13 cellular contexts compared by ENCODE assay signal in the genomic region with DNA sequence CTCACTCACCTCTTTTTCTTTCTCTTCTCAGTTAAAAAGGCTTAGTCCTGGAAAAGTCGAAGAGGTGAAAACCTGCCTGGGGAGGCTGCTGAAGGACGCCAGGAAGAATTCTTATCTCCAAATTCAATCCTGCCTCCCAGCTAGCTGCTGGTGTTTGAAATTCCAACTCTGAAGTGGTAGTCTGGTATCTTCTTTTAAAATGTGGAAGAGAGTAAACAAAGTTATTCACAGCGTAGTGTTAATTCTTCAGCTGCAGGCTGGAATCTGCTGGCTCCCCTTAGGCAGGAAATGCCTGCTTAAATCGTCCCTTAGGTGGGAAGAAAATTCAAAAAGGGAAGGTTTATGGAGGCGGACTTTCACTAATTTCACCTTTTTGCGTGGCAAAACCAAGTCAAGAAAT.
A peak's percentile ranks its signal among the peaks of the same experiment; 100 is the strongest.
DNase-seq lines count a peak whose midpoint lies in the region; ATAC-seq and TF ChIP-seq lines count a peak whose summit lies in the region.
"Had no signal": no experiment of that assay in that cellular context is flagged by ENCODE, and none has a peak within 500 bp of the region (broad histone marks: within the 10 kb centered on the region; RNA-seq: fewer than 3 reads in every experiment).

No MANE protein-coding gene starts in this region.

- TF ChIP-seq EP300 in ovary (IDR thresholded peaks at IDR 0.05) = no peak

- H3K79me2 ChIP-seq in ACC112 (ENCODE audit: control insufficient read depth, insufficient read depth, low read length, unreplicated experiment) (no peaks in the 10 kb centered on the region), OCI-LY1 (ENCODE audit: insufficient read depth, low read length) (no peaks in the 10 kb centered on the region)

- peak overlapping the region; percentile 70 for H2AFZ ChIP-seq in ACC112 (ENCODE audit: low read length, unreplicated experiment)
- H2AFZ ChIP-seq in OCI-LY1 (ENCODE audit: low read length) = peak overlapping the region; percentile 48

- no peaks in the 10 kb centered on the region for H3K9me3 ChIP-seq in OCI-LY1 (ENCODE audit: low read length)
- H3K9me3 ChIP-seq in right cardiac atrium (ENCODE audit: control insufficient read depth, low read length) = no peaks in the 10 kb centered on the region
- H3K9me3 ChIP-seq in ovary = no peaks in the 10 kb centered on the region
- H3K9me3 ChIP-seq: BLaER1 treated with 17β-estradiol and CSF1 and Interleukin-3, amounts not matched to agents 10 nM and 100 nM; HAP-1 had no signal

- peak overlapping the region; percentile 83 for H3K4me2 ChIP-seq in OCI-LY1 (ENCODE audit: low read length)
- H3K4me2 ChIP-seq: BLaER1 treated with 17β-estradiol and CSF1 and Interleukin-3, amounts not matched to agents 10 nM and 100 nM had no signal

- H3K9me2 ChIP-seq in OCI-LY1 (ENCODE audit: low read depth, low read length) = no peaks in the 10 kb centered on the region

- no peak for TF ChIP-seq POLR2A in ovary (IDR thresholded peaks at IDR 0.05)

- H3K27me3 ChIP-seq in ACC112 (ENCODE audit: insufficient read depth, low read length) (peaks cover 39% of the 10 kb centered on the region), OCI-LY1 (ENCODE audit: insufficient read depth, low read length) (no peaks in the 10 kb centered on the region), right cardiac atrium (ENCODE audit: control insufficient read depth, insufficient read depth) (no peaks in the 10 kb centered on the region), ovary (no peaks in the 10 kb centered on the region)
- H3K27me3 ChIP-seq: BLaER1 treated with 17β-estradiol and CSF1 and Interleukin-3, amounts not matched to agents 10 nM and 100 nM had no signal

- no peaks in the 10 kb centered on the region for H4K20me1 ChIP-seq in OCI-LY1 (ENCODE audit: insufficient read depth, low read length)
- H4K20me1 ChIP-seq: BLaER1 treated with 17β-estradiol and CSF1 and Interleukin-3, amounts not matched to agents 10 nM and 100 nM had no signal

- intact Hi-C loops in right cardiac atrium (cut with DNase I) = loop anchor here in 3 of 4 donors (10.0 kb wide), 2 partner anchors 200 to 430 kb away; no protein-coding TSS in a partner anchor
- intact Hi-C loops in ovary (cut with DNase I) = loop anchor here in 1 of 4 donors (2.0 to 10.0 kb wide), 2 partner anchors 16 to 430 kb away; no protein-coding TSS in a partner anchor

- DNase-seq in right cardiac atrium (no peak), ovary (no peak), 8988T (no peak), NCI-H2107 treated with DMSO at 0.1 percent for 48 hours (lab: John Stamatoyannopoulos, UW; ENCODE audit: unreplicated experiment) (no peak)
- DNase-seq: activated naive CD8-positive, alpha-beta T cell treated with anti-CD3 and anti-CD28 coated beads, Interleukin-2, amount 10 ng/mL, durations not matched to agents 7 days and 5 days; immature natural killer cell; T-helper 2 cell had no signal

- H3K4me1 ChIP-seq in ACC112 (ENCODE audit: control insufficient read depth, insufficient read depth, low read length, unreplicated experiment) (peaks cover 8% of the 10 kb centered on the region), OCI-LY1 (ENCODE audit: insufficient read depth, low read length, severe bottlenecking) (peaks cover 74% of the 10 kb centered on the region), right cardiac atrium (ENCODE audit: control insufficient read depth, insufficient read depth, low read length) (no peaks in the 10 kb centered on the region), ovary (ENCODE audit: insufficient read depth) (no peaks in the 10 kb centered on the region)
- H3K4me1 ChIP-seq: BLaER1 treated with 17β-estradiol and CSF1 and Interleukin-3, amounts not matched to agents 10 nM and 100 nM; HAP-1 had no signal

- H3K27ac ChIP-seq in ACC112 (ENCODE audit: low read depth, low read length) = no peak overlapping the region
- peak overlapping the region; percentile 49 for H3K27ac ChIP-seq in OCI-LY1 (ENCODE audit: low read depth, low read length, poor library complexity, severe bottlenecking)
- H3K27ac ChIP-seq in right cardiac atrium (ENCODE audit: low read length) = no peak overlapping the region
- H3K27ac ChIP-seq in ovary = peak overlapping the region in 1 of 2 donors; percentile 39
- H3K27ac ChIP-seq: BLaER1 treated with 17β-estradiol and CSF1 and Interleukin-3, amounts not matched to agents 10 nM and 100 nM had no signal

- ATAC-seq in right cardiac atrium = no peak
- no peak for ATAC-seq in GM19455 (IDR thresholded peaks at IDR 0.05; ENCODE audit: unreplicated experiment)
- no peak for ATAC-seq in GM18511 (IDR thresholded peaks at IDR 0.05; ENCODE audit: unreplicated experiment)

- H3K36me3 ChIP-seq in ACC112 (ENCODE audit: insufficient read depth, low read length) (no peaks in the 10 kb centered on the region), OCI-LY1 (ENCODE audit: insufficient read depth, low read length) (no peaks in the 10 kb centered on the region), ovary (no peaks in the 10 kb centered on the region)
- H3K36me3 ChIP-seq: BLaER1 treated with 17β-estradiol and CSF1 and Interleukin-3, amounts not matched to agents 10 nM and 100 nM; HAP-1 had no signal

- WGBS in right cardiac atrium = 5% methylated on average over 6 of the region's 6 CpGs
- 1 to 3% (median 1%) methylated on average over 6 of the region's 6 CpGs for WGBS in ovary, 3 donors

- H3K4me3 ChIP-seq in ACC112 (ENCODE audit: low read depth, low read length) = peak overlapping the region; percentile 79
- peak overlapping the region; percentile 59 for H3K4me3 ChIP-seq in OCI-LY1 (ENCODE audit: low read depth, low read length, poor library complexity, severe bottlenecking)
- peak overlapping the region; percentile 73 for H3K4me3 ChIP-seq in right cardiac atrium (ENCODE audit: low read length)
- peak overlapping the region; percentile 36 for H3K4me3 ChIP-seq in ovary
- H3K4me3 ChIP-seq: BLaER1 treated with 17β-estradiol and CSF1 and Interleukin-3, amounts not matched to agents 10 nM and 100 nM; HAP-1 had no signal

- no peaks in the 10 kb centered on the region for H3F3A ChIP-seq in OCI-LY1 (ENCODE audit: insufficient read depth, low read length)

- TF ChIP-seq CTCF in OCI-LY1 (IDR thresholded peaks at IDR 0.05; ENCODE audit: low read length) (no peak), ovary (IDR thresholded peaks at IDR 0.05) (no peak)

- H3K9ac ChIP-seq in OCI-LY1 (ENCODE audit: low read length) = peak overlapping the region; percentile 57; the same call in 1 of the 2 replicates
- H3K9ac ChIP-seq: BLaER1 treated with 17β-estradiol and CSF1 and Interleukin-3, amounts not matched to agents 10 nM and 100 nM had no signal
